ENCODE assay signal across 19 cellular contexts in the genomic region with DNA sequence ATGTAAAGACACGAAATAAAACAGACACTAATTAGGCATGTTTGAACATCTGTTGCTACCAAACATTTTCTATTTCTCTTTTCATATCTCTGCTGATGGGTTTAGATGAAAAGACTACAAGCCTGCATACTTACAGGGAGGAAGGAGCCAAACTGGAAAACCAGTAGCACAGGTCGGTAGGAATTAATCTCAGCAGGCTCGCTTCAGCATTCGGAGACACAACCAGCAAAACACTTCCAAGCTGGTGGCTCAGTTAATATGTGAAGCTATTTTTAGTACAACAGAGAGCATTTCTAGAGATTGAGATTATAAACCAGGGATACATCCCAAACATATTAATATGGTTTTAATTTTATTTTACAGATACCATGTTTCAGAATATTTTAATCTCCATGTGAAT.
DNase-seq lines count a peak whose midpoint lies in the region; ATAC-seq and TF ChIP-seq lines count a peak whose summit lies in the region.
"Had no signal": no experiment of that assay in that cellular context is flagged by ENCODE, and none has a peak within 500 bp of the region (broad histone marks: within the 10 kb centered on the region; RNA-seq: fewer than 3 reads in every experiment).

No MANE protein-coding gene starts in this region.

- H3K36me3 ChIP-seq in GM23338 (ENCODE audit: insufficient read depth) (no peaks in the 10 kb centered on the region), prostate gland (no peaks in the 10 kb centered on the region)
- H3K36me3 ChIP-seq: BE2C had no signal

- TF ChIP-seq POLR2A in prostate gland (IDR thresholded peaks at IDR 0.05): no peak

- H3K4me2 ChIP-seq in GM23338: no peak overlapping the region

- H3K9me2 ChIP-seq in GM23338 (ENCODE audit: insufficient read depth): no peaks in the 10 kb centered on the region

- H3K27ac ChIP-seq in GM23338 (ENCODE audit: low read depth): no peak overlapping the region
- no peak overlapping the region for H3K27ac ChIP-seq in prostate gland
- H3K27ac ChIP-seq: GM23248 had no signal

- no peak overlapping the region for H2AFZ ChIP-seq in GM23338
- H2AFZ ChIP-seq: GM23248 had no signal

- intact Hi-C loops in prostate gland (cut with DNase I): no loop called here

- H3K4me3 Mint-ChIP-seq in GM23338: no peak overlapping the region
- H3K4me3 Mint-ChIP-seq: CD4-positive, CD25-positive, alpha-beta regulatory T cell; CD8-positive, alpha-beta memory T cell; IgD-negative memory B cell had no signal

- no peaks in the 10 kb centered on the region for H3K9me3 ChIP-seq in prostate gland
- H3K9me3 ChIP-seq: BE2C, Caco-2 had no signal

- H3K27me3 ChIP-seq in GM23338 (ENCODE audit: insufficient read depth) (no peaks in the 10 kb centered on the region), prostate gland (replicated peaks; ENCODE audit: insufficient read depth) (no peaks in the 10 kb centered on the region)
- H3K27me3 ChIP-seq: BE2C had no signal

- WGBS in prostate gland: 53% methylated on average over 4 of the region's 4 CpGs

- no peaks in the 10 kb centered on the region for H4K20me1 ChIP-seq in GM23338 (replicated peaks; ENCODE audit: insufficient read depth)

- peaks cover 2% of the 10 kb centered on the region for H3K27me3 Mint-ChIP-seq in GM23338 (ENCODE audit: insufficient read depth, low read depth, poor library complexity)
- H3K27me3 Mint-ChIP-seq: CD4-positive, CD25-positive, alpha-beta regulatory T cell; CD8-positive, alpha-beta memory T cell; IgD-negative memory B cell had no signal

- no peaks in the 10 kb centered on the region for H3K79me2 ChIP-seq in GM23338 (replicated peaks; ENCODE audit: insufficient read depth)

- 0 out of 2 replicates have a peak overlapping the region, but pooled peaks have one; percentile 46 for H3K27ac Mint-ChIP-seq in GM23338
- H3K27ac Mint-ChIP-seq: CD4-positive, CD25-positive, alpha-beta regulatory T cell; CD8-positive, alpha-beta memory T cell; IgD-negative memory B cell had no signal

- H3K36me3 Mint-ChIP-seq in GM23338 (ENCODE audit: low read depth): no peaks in the 10 kb centered on the region
- H3K36me3 Mint-ChIP-seq: CD4-positive, CD25-positive, alpha-beta regulatory T cell; CD8-positive, alpha-beta memory T cell; IgD-negative memory B cell had no signal

- no peaks in the 10 kb centered on the region for H3F3A ChIP-seq in GM23338 (replicated peaks; ENCODE audit: low read depth)

- H3K4me1 ChIP-seq in GM23338 (ENCODE audit: insufficient read depth) (0 out of 2 replicates have a peak, but pooled peaks cover 3% of the 10 kb centered on the region), prostate gland (replicated peaks) (no peaks in the 10 kb centered on the region)
- H3K4me1 ChIP-seq: BE2C, Caco-2 had no signal

- no peak for TF ChIP-seq CTCF in GM23338 (conservative IDR thresholded peaks at IDR 0.05; ENCODE audit: low read depth in 2 of 2)
- TF ChIP-seq CTCF in prostate gland (IDR thresholded peaks at IDR 0.05): no peak

- ATAC-seq in GM23338 (no peak), HG02610 (IDR thresholded peaks at IDR 0.05; ENCODE audit: unreplicated experiment) (no peak), GM21526 (IDR thresholded peaks at IDR 0.05; ENCODE audit: low FRiP score, unreplicated experiment) (no peak)
- ATAC-seq: HepG2 had no signal

- H3K4me3 ChIP-seq in GM23338 (no peak overlapping the region), prostate gland (no peak overlapping the region)
- H3K4me3 ChIP-seq: GM23248 had no signal

- DNase-seq in GM23338 (ENCODE audit: low spot score) (no peak), NCI-H1694 (lab: John Stamatoyannopoulos, UW) (peak; percentile 46), cerebellar nuclear complex (lab: John Stamatoyannopoulos, UW) (peak; percentile 13 to 42), DMS79 treated with DMSO at 0.1 percent for 48 hours (lab: John Stamatoyannopoulos, UW) (no peak), prostate gland (ENCODE audit: low spot score) (no peak)
- DNase-seq: ACHN; BE2C; Caco-2; CD4-positive, CD25-positive, alpha-beta regulatory T cell; CD8-positive, alpha-beta memory T cell; DMS153; DMS79; GM23248; HCEC 1CT; KBM-7 had no signal

- H3K4me1 Mint-ChIP-seq in GM23338: peaks cover 10% of the 10 kb centered on the region; the same call in 2 of the 3 replicates
- H3K4me1 Mint-ChIP-seq: CD4-positive, CD25-positive, alpha-beta regulatory T cell; CD8-positive, alpha-beta memory T cell had no signal

- no peaks in the 10 kb centered on the region for H3K9me3 Mint-ChIP-seq in GM23338

TF ChIP-seq in GM23338, 12 proteins besides CTCF, POLR2A, EP300 and RAD21:
- no peak for TF ChIP-seq ZNF331 (CRISPR knock-in tag; IDR thresholded peaks at IDR 0.05; ENCODE audit: low read depth)
- no peak for TF ChIP-seq JUNB (IDR thresholded peaks at IDR 0.05; ENCODE audit: unreplicated experiment)
- no peak for TF ChIP-seq EZH2 (IDR thresholded peaks at IDR 0.05; ENCODE audit: low read depth, unreplicated experiment)
- no peak for TF ChIP-seq ETS1 (IDR thresholded peaks at IDR 0.05)
- no peak for TF ChIP-seq ZNF114 (CRISPR knock-in tag; IDR thresholded peaks at IDR 0.05)
- TF ChIP-seq CREB1 (CRISPR knock-in tag; IDR thresholded peaks at IDR 0.05; ENCODE audit: low read depth): no peak
- no peak for TF ChIP-seq NANOG (IDR thresholded peaks at IDR 0.05; ENCODE audit: borderline replicate concordance)
- TF ChIP-seq STAT1 (IDR thresholded peaks at IDR 0.05; ENCODE audit: unreplicated experiment): no peak
- no peak for TF ChIP-seq POLR2AphosphoS5 (IDR thresholded peaks at IDR 0.05; ENCODE audit: low read depth)
- TF ChIP-seq EZH2phosphoT487 (IDR thresholded peaks at IDR 0.05; ENCODE audit: unreplicated experiment): no peak
TF ChIP-seq in GM23338: peak in this region for 0.

Comparison
In these comparisons a context has a peak if more than half of its experiments do, and no peak if none do; other contexts are left out.
1. DNase-seq: peak in NCI-H1694 (single experiment) and cerebellar nuclear complex (2 of 2); none in GM23338 (single experiment), DMS79 treated with DMSO at 0.1 percent for 48 hours (single experiment) and prostate gland (single experiment).